Comparison of ENCODE assay signal across 31 cellular contexts in the genomic region with DNA sequence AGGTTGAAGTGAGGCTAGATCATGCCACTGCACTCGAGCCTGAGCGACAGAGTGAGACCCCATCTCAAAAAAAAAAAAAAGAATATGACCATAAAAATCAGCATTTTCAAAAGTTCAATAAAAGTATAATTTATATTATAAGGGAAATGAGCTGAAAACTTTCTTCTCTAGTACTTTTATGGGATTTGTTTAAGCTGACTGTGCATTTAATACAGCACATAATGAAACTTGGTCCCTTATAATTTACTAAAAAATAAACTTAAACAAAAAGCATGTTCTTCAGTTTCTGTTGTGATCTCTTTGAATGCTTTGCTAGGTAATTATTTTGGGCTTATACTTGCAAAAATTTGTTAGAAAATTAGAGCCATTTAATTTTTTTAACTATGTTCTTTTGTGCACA.
"Had no signal": no experiment of that assay in that cellular context is flagged by ENCODE, and none has a peak within 500 bp of the region (broad histone marks: within the 10 kb centered on the region; RNA-seq: fewer than 3 reads in every experiment).

No MANE protein-coding gene starts in this region.

- H3K27me3 ChIP-seq: adrenal gland, body of pancreas, brain microvascular endothelial cell, breast epithelium had no signal

- ATAC-seq: activated CD8-positive, alpha-beta memory T cell treated with anti-CD3 and anti-CD28 coated beads, Interleukin-2, amount 10 ng/mL, durations not matched to agents 7 days and 5 days; activated CD8-positive, alpha-beta T cell treated with anti-CD3 and anti-CD28 coated beads for 36 hours; activated naive CD8-positive, alpha-beta T cell treated with anti-CD3 and anti-CD28 coated beads, Interleukin-2, amount 50 U/mL, for 24 hours; body of pancreas had no signal

- H3K27ac ChIP-seq: body of pancreas, brain microvascular endothelial cell, breast epithelium, VCaP had no signal

- H3K4me3 ChIP-seq: body of pancreas, breast epithelium had no signal

- H3K9me3 ChIP-seq: adrenal gland, body of pancreas, breast epithelium had no signal

- H3K36me3 ChIP-seq: adrenal gland, brain microvascular endothelial cell, breast epithelium had no signal

- FAIRE-seq: astrocyte, TTC549 had no signal

- H3K4me1 ChIP-seq: body of pancreas, breast epithelium had no signal

- DNase-seq: activated B cell treated with CpG ODN at 0.5 μM for 24 hours; activated CD4-positive, alpha-beta memory T cell treated with anti-CD3 and anti-CD28 coated beads for 36 hours; activated CD4-positive, alpha-beta T cell treated with anti-CD3 and anti-CD28 coated beads for 4 hours; activated CD4-positive, alpha-beta T cell treated with anti-CD3 and anti-CD28 coated beads, Interleukin-2, amount 10 ng/mL, durations not matched to agents 24 days and 14 days; activated CD4-positive, alpha-beta T cell treated with anti-CD3 and anti-CD28 coated beads, Interleukin-2, amount 50 U/mL, for 1 hour; activated CD4-positive, alpha-beta T cell treated with anti-CD3 and anti-CD28 coated beads, Interleukin-2, amount 50 U/mL, for 4 hours; activated CD4-positive, CD25-positive, alpha-beta regulatory T cell treated with anti-CD3 and anti-CD28 coated beads, Interleukin-2, amount 50 U/mL, for 72 hours; activated CD8-positive, alpha-beta memory T cell treated with anti-CD3 and anti-CD28 coated beads, Interleukin-2, amount 10 ng/mL, durations not matched to agents 7 days and 5 days; activated CD8-positive, alpha-beta memory T cell treated with anti-CD3 and anti-CD28 coated beads, Interleukin-2, amount 50 U/mL, for 48 hours; activated CD8-positive, alpha-beta T cell treated with anti-CD3 and anti-CD28 coated beads for 36 hours; activated effector memory CD4-positive, alpha-beta T cell treated with Interleukin-2 at 50 U/mL for 16 hours; activated gamma-delta T cell; activated naive CD4-positive, alpha-beta T cell treated with anti-CD3 and anti-CD28 coated beads, Interleukin-2, amount 10 ng/mL, durations not matched to agents 7 days and 5 days; activated naive CD4-positive, alpha-beta T cell treated with Interleukin-2 at 50 U/mL for 16 hours; activated naive CD8-positive, alpha-beta T cell treated with anti-CD3 and anti-CD28 coated beads, Interleukin-2, amount 10 ng/mL, durations not matched to agents 7 days and 5 days; activated naive CD8-positive, alpha-beta T cell treated with anti-CD3 and anti-CD28 coated beads, Interleukin-2, amount 50 U/mL, for 24 hours; activated T-cell treated with anti-CD3 and anti-CD28 coated beads, Interleukin-2, amount 50 U/mL, for 24 hours; activated T-cell treated with anti-CD3 and anti-CD28 coated beads, Interleukin-2, amount 50 U/mL, for 48 hours; amniotic stem cell; aorta; body of pancreas; brain microvascular endothelial cell; central memory CD4-positive, alpha-beta T cell; T-helper 1 cell; T-helper 2 cell; T-helper 9 cell had no signal
